18 cellular contexts compared by ENCODE assay signal in the genomic region with DNA sequence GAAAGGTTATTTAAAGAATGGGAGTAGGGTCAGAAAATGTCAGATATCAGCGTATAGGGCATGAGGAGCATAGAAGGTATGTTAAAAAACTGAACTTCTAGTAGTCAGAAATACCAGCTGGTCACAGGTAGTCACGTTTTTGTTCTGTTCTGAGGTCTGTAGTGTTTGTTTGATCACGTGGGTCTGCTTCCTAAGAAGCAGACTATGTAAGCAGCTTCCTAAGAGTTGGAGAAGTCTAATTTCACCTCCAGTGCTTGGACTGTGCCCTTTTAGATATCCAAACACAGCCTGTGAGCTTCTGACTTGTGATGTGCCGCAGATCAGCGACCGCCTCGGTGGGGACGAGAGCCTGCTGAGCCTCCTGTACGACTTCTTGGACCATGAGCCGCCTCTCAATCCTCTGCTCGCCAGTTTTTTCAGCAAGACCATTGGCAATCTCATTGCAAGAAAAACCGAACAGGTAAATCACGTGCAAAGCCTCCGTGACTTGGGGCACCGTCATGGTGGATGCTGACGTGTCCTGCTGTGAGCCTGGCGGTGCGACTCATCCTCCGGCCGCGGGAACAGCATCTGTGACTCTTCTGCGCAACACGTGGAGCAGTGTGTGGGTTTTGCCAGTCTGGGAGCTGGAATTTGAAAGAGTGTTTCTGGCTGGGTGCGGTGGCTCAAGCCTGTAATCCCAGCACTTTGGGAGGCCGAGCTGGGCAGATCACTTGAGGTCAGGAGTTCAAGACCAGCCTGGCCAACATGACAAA.
DNase-seq lines count a peak whose midpoint lies in the region; ATAC-seq and TF ChIP-seq lines count a peak whose summit lies in the region.
"Had no signal": no experiment of that assay in that cellular context is flagged by ENCODE, and none has a peak within 500 bp of the region (broad histone marks: within the 10 kb centered on the region; RNA-seq: fewer than 3 reads in every experiment).

No MANE protein-coding gene starts in this region.

- H3K27ac ChIP-seq in H9 (ENCODE audit: insufficient read length, low read depth, low read length) (no peak overlapping the region), neuronal stem cell (replicated peaks; ENCODE audit: low read length) (no peak overlapping the region), PC-3 (ENCODE audit: low read length) (no peak overlapping the region)
- H3K27ac ChIP-seq: hepatocyte had no signal

- no peaks in the 10 kb centered on the region for H3F3A ChIP-seq in PC-3 (ENCODE audit: low read length, unreplicated experiment)

- TF ChIP-seq CTCF in H9 (conservative IDR thresholded peaks at IDR 0.05) (no peak), PC-3 (conservative IDR thresholded peaks at IDR 0.05; ENCODE audit: low read depth, low read length) (no peak)

- H3K4me3 ChIP-seq in neuronal stem cell (ENCODE audit: low read length in 2 of 2) = peak overlapping the region in 1 of 2 donors; percentile 9
- no peak overlapping the region for H3K4me3 ChIP-seq in PC-3 (ENCODE audit: low read length)
- H3K4me3 ChIP-seq: hepatocyte had no signal

- H4K8ac ChIP-seq in H9 (replicated peaks; ENCODE audit: insufficient read length, low read depth, low read length) (no peak overlapping the region), neuronal stem cell (ENCODE audit: low read depth, low read length) (no peak overlapping the region)

- peaks cover 2% of the 10 kb centered on the region for H3K79me1 ChIP-seq in H9 (ENCODE audit: insufficient read depth, low read depth, low read length, poor library complexity, severe bottlenecking)
- H3K79me1 ChIP-seq in neuronal stem cell (ENCODE audit: low read depth, low read length) = peaks cover 10% of the 10 kb centered on the region

- DNase-seq in activated naive CD4-positive, alpha-beta T cell treated with anti-CD3 and anti-CD28 coated beads, Interleukin-2, amount 10 ng/mL, durations not matched to agents 7 days and 5 days = no peak
- no peak for DNase-seq in activated naive CD4-positive, alpha-beta T cell treated with anti-CD3 and anti-CD28 coated beads, Interleukin-2, amount 50 U/mL, for 16 hours
- DNase-seq in H9 (no peak), cerebellar cortex (ENCODE audit: low spot score) (peak; percentile 48), neuronal stem cell (ENCODE audit: low spot score) (no peak), PC-3 (no peak)
- DNase-seq in stimulated activated CD4-positive, alpha-beta T cell treated with anti-CD3 and anti-CD28 coated beads, Interleukin-4, amount 100 ng/mL, for 4 hours = no peak
- DNase-seq: activated CD4-positive, alpha-beta T cell treated with anti-CD3 and anti-CD28 coated beads for 36 hours; activated T-cell treated with anti-CD3 and anti-CD28 coated beads, Interleukin-2, amount 50 U/mL, for 48 hours; amniotic stem cell; DMS53; islet precursor cell; NCI-H187 treated with DMSO at 0.1 percent for 48 hours; NCI-H446; RPMI8226; stimulated activated naive CD4-positive, alpha-beta T cell had no signal

- no peak overlapping the region for H3K4ac ChIP-seq in H9 (ENCODE audit: low read depth, low read length)
- no peak overlapping the region for H3K4ac ChIP-seq in neuronal stem cell (ENCODE audit: low read length)

- H3K4me2 ChIP-seq in H9 (ENCODE audit: insufficient read depth, insufficient read length, low read length) = no peak overlapping the region
- H3K4me2 ChIP-seq in neuronal stem cell (ENCODE audit: insufficient read depth, low read length, poor library complexity, severe bottlenecking) = no peak overlapping the region
- H3K4me2 ChIP-seq in PC-3 (ENCODE audit: low read length) = no peak overlapping the region
- H3K4me2 ChIP-seq: hepatocyte had no signal

- H3K9me3 ChIP-seq in H9 (ENCODE audit: control insufficient read depth, low read depth, low read length) (no peaks in the 10 kb centered on the region), neuronal stem cell (replicated peaks in 1 of 2; ENCODE audit: control insufficient read depth in 2 of 2, insufficient read depth in 1 of 2, low read depth in 1 of 2, low read length in 2 of 2) (peaks cover 0 to 3% of the 10 kb centered on the region in 2 donors), PC-3 (ENCODE audit: low read length) (no peaks in the 10 kb centered on the region)

- H4K20me1 ChIP-seq in H9 (ENCODE audit: control insufficient read depth, insufficient read depth, insufficient read length) (no peaks in the 10 kb centered on the region), PC-3 (ENCODE audit: low read length) (no peaks in the 10 kb centered on the region)

- peaks cover 3% of the 10 kb centered on the region for H3K23me2 ChIP-seq in H9 (ENCODE audit: insufficient read length, low read depth, low read length, poor library complexity, severe bottlenecking)

- no peak overlapping the region for H2AFZ ChIP-seq in H9 (ENCODE audit: low read length)
- H2AFZ ChIP-seq in neuronal stem cell (ENCODE audit: low read length) = no peak overlapping the region
- no peak overlapping the region for H2AFZ ChIP-seq in PC-3 (ENCODE audit: low read length)
- H2AFZ ChIP-seq: hepatocyte had no signal

- no peak overlapping the region for H3K14ac ChIP-seq in H9 (ENCODE audit: insufficient read depth, low read length)
- no peak overlapping the region for H3K14ac ChIP-seq in neuronal stem cell (ENCODE audit: low read length)

- H3K36me3 Mint-ChIP-seq in activated naive CD4-positive, alpha-beta T cell treated with anti-CD3 and anti-CD28 coated beads, Interleukin-2, amount 10 ng/mL, durations not matched to agents 7 days and 5 days = peaks cover 22% of the 10 kb centered on the region
- H3K36me3 Mint-ChIP-seq in H9 (ENCODE audit: insufficient read depth in 1 of 3, low read depth in 3 of 3) = peaks cover 19 to 59% (median 43%) of the 10 kb centered on the region in 3 experiments; a peak in 6 of 7 replicates

- ATAC-seq in HG02870 (IDR thresholded peaks at IDR 0.05; ENCODE audit: unreplicated experiment) = no peak
- no peak for ATAC-seq in PC-3
- ATAC-seq: activated CD4-positive, alpha-beta T cell treated with anti-CD3 and anti-CD28 coated beads for 36 hours had no signal

- H2BK12ac ChIP-seq in H9 (ENCODE audit: insufficient read length, low read depth, low read length) (no peak overlapping the region), neuronal stem cell (ENCODE audit: low read length) (no peak overlapping the region)

- BruUV-seq in PC-3 (replicated peaks; lab: Mats Ljungman, UMichigan) = no TSS peak

- H3K9me2 ChIP-seq in PC-3 (replicated peaks; ENCODE audit: low read length) = no peaks in the 10 kb centered on the region

- no peak overlapping the region for H3K56ac ChIP-seq in H9 (ENCODE audit: insufficient read length, low read depth, low read length)

- H3K79me2 ChIP-seq in H9 (ENCODE audit: insufficient read depth, low read length) (no peaks in the 10 kb centered on the region; the same call in 1 of the 2 replicates), PC-3 (ENCODE audit: low read length) (no peaks in the 10 kb centered on the region)

- H4K91ac ChIP-seq in H9 (ENCODE audit: insufficient read length, low read depth, low read length) = no peak overlapping the region
- no peak overlapping the region for H4K91ac ChIP-seq in neuronal stem cell (ENCODE audit: low read depth, low read length, poor library complexity)

- H3T11ph ChIP-seq in H9 (ENCODE audit: low read length) = no peak overlapping the region

- H3K18ac ChIP-seq in H9 (ENCODE audit: insufficient read length, low read depth, low read length) (no peak overlapping the region), neuronal stem cell (ENCODE audit: low read length) (no peak overlapping the region)

- no peak overlapping the region for H2BK20ac ChIP-seq in H9 (ENCODE audit: low read depth, low read length, poor library complexity, severe bottlenecking)

- WGBS in H9 (ENCODE audit: extremely low coverage, insufficient read length, low lambda C conversion rate) = no CpG with 5 or more reads among the region's 25 CpGs
- no CpG with 5 or more reads among the region's 25 CpGs for WGBS in neuronal stem cell (ENCODE audit: extremely low coverage in 2 of 2, insufficient read length in 2 of 2, insufficient replicate concordance in 1 of 2), 2 donors

- H2AK5ac ChIP-seq in H9 (ENCODE audit: insufficient read length, low read length) (no peak overlapping the region), neuronal stem cell (ENCODE audit: low read depth, low read length) (no peak overlapping the region)

- peak overlapping the region; percentile 46 for H3K27ac Mint-ChIP-seq in activated naive CD4-positive, alpha-beta T cell treated with anti-CD3 and anti-CD28 coated beads, Interleukin-2, amount 10 ng/mL, durations not matched to agents 7 days and 5 days
- peak overlapping the region in 2 of 3 experiments; percentile 29 to 77; a peak in 3 of 7 replicates for H3K27ac Mint-ChIP-seq in H9
- H3K27ac Mint-ChIP-seq: activated CD4-positive, alpha-beta T cell treated with anti-CD3 and anti-CD28 coated beads for 36 hours had no signal

- POLR2A ChIA-PET in PC-3 (lab: Charles Lee; ENCODE audit: unreplicated experiment) = no interaction called here

- H3K9ac ChIP-seq in H9 (ENCODE audit: extremely low read depth, insufficient read length, low read length) (no peak overlapping the region), neuronal stem cell (ENCODE audit: low read depth, low read length, poor library complexity) (no peak overlapping the region), PC-3 (ENCODE audit: low read length) (no peak overlapping the region)

- no peak overlapping the region for H3K4me3 Mint-ChIP-seq in activated naive CD4-positive, alpha-beta T cell treated with anti-CD3 and anti-CD28 coated beads, Interleukin-2, amount 10 ng/mL, durations not matched to agents 7 days and 5 days
- H3K4me3 Mint-ChIP-seq in H9 = no peak overlapping the region
- H3K4me3 Mint-ChIP-seq: activated CD4-positive, alpha-beta T cell treated with anti-CD3 and anti-CD28 coated beads for 36 hours had no signal

- H3K4me1 ChIP-seq in H9 (ENCODE audit: insufficient read depth, low read length) (no peaks in the 10 kb centered on the region), neuronal stem cell (ENCODE audit: control insufficient read depth in 2 of 2, insufficient read depth in 1 of 2, low read depth in 1 of 2, low read length in 2 of 2) (no peaks in the 10 kb centered on the region), PC-3 (ENCODE audit: insufficient read depth, low read length) (no peaks in the 10 kb centered on the region)

- no peak overlapping the region for H4K5ac ChIP-seq in H9 (ENCODE audit: insufficient read length, low read depth, low read length)

- no peaks in the 10 kb centered on the region for H3K27me3 Mint-ChIP-seq in activated naive CD4-positive, alpha-beta T cell treated with anti-CD3 and anti-CD28 coated beads, Interleukin-2, amount 10 ng/mL, durations not matched to agents 7 days and 5 days
- no peaks in the 10 kb centered on the region for H3K27me3 Mint-ChIP-seq in H9 (ENCODE audit: low read depth)
- H3K27me3 Mint-ChIP-seq: activated CD4-positive, alpha-beta T cell treated with anti-CD3 and anti-CD28 coated beads for 36 hours had no signal

- H3K23ac ChIP-seq in H9 (ENCODE audit: insufficient read length, low read depth, low read length) = no peak overlapping the region
- peak overlapping the region; percentile 80 for H3K23ac ChIP-seq in neuronal stem cell (ENCODE audit: low read depth, low read length, poor library complexity)

- intact Hi-C loops in PC-3 (cut with micrococcal nuclease) = no loop called here

- H2BK15ac ChIP-seq in H9 (ENCODE audit: low read depth, low read length) (no peak overlapping the region), neuronal stem cell (ENCODE audit: low read length) (no peak overlapping the region)

- H3K27me3 ChIP-seq in H9 (ENCODE audit: insufficient read depth, low read length) = no peaks in the 10 kb centered on the region
- H3K27me3 ChIP-seq in neuronal stem cell (ENCODE audit: control insufficient read depth in 3 of 3, insufficient read depth in 3 of 3, low read depth in 1 of 3, low read length in 3 of 3) = no peaks in the 10 kb centered on the region
- H3K27me3 ChIP-seq in PC-3 (ENCODE audit: low read length) = no peaks in the 10 kb centered on the region
- H3K27me3 ChIP-seq: hepatocyte had no signal

- H2BK5ac ChIP-seq in H9 (ENCODE audit: insufficient read length, low read length) = no peak overlapping the region
- H2BK5ac ChIP-seq in neuronal stem cell (ENCODE audit: low read length) = no peak overlapping the region

- H3K36me3 ChIP-seq in neuronal stem cell (replicated peaks in 1 of 2; ENCODE audit: control insufficient read depth in 2 of 2, insufficient read depth in 2 of 2, low read length in 2 of 2) = peaks cover 19 to 72% of the 10 kb centered on the region in 2 donors
- no peaks in the 10 kb centered on the region for H3K36me3 ChIP-seq in PC-3 (ENCODE audit: low read depth, low read length)

- H2BK120ac ChIP-seq in H9 (ENCODE audit: low read depth, low read length, poor library complexity, severe bottlenecking) (no peak overlapping the region), neuronal stem cell (ENCODE audit: low read depth, low read length) (no peak overlapping the region)

- no peaks in the 10 kb centered on the region for H3K4me1 Mint-ChIP-seq in activated naive CD4-positive, alpha-beta T cell treated with anti-CD3 and anti-CD28 coated beads, Interleukin-2, amount 10 ng/mL, durations not matched to agents 7 days and 5 days
- no peaks in the 10 kb centered on the region for H3K4me1 Mint-ChIP-seq in H9
- H3K4me1 Mint-ChIP-seq: activated CD4-positive, alpha-beta T cell treated with anti-CD3 and anti-CD28 coated beads for 36 hours had no signal

- no peaks in the 10 kb centered on the region for H3K9me3 Mint-ChIP-seq in activated naive CD4-positive, alpha-beta T cell treated with anti-CD3 and anti-CD28 coated beads, Interleukin-2, amount 10 ng/mL, durations not matched to agents 7 days and 5 days
- no peaks in the 10 kb centered on the region; a peak in 1 of 5 replicates for H3K9me3 Mint-ChIP-seq in H9

- CTCF ChIA-PET in activated naive CD4-positive, alpha-beta T cell treated with anti-CD3 and anti-CD28 coated beads, Interleukin-2, amount 10 ng/mL, durations not matched to agents 7 days and 5 days (lab: Charles Lee) = interaction anchor here (1.0 kb wide), 1 partner anchor 90 kb away, joined by 3 read pairs; no protein-coding TSS in a partner anchor
- CTCF ChIA-PET in PC-3 (lab: Charles Lee) = no interaction called here
